ENCODE assay signal across 16 cellular contexts in genomic region chr2:7849027-7849426, GRCh38.
"Had no signal": no experiment of that assay in that cellular context is flagged by ENCODE, and none has a peak within 500 bp of the region (broad histone marks: within the 10 kb centered on the region; RNA-seq: fewer than 3 reads in every experiment).

No MANE protein-coding gene starts in this region.

- H3K27ac ChIP-seq: ascending aorta, gastrocnemius medialis, lower lobe of right lung had no signal

- H3K27ac Mint-ChIP-seq: activated B cell treated with CpG ODN at 0.5 μM for 24 hours; activated naive CD4-positive, alpha-beta T cell treated with anti-CD3 and anti-CD28 coated beads, Interleukin-2, amount 50 U/mL, for 24 hours; stimulated activated naive B cell treated with anti-CD40 and anti-IgM and Interleukin-4, amounts not matched to agents 10 μg/mL and 1 μg/mL and 100 μg/mL, for 72 hours had no signal

- H3K4me3 Mint-ChIP-seq: activated B cell treated with CpG ODN at 0.5 μM for 24 hours; activated naive CD4-positive, alpha-beta T cell treated with anti-CD3 and anti-CD28 coated beads, Interleukin-2, amount 50 U/mL, for 24 hours; stimulated activated naive B cell treated with anti-CD40 and anti-IgM and Interleukin-4, amounts not matched to agents 10 μg/mL and 1 μg/mL and 100 μg/mL, for 72 hours had no signal

- H3K4me1 ChIP-seq: ascending aorta, gastrocnemius medialis, lower lobe of right lung had no signal

- H3K4me3 ChIP-seq: ascending aorta, gastrocnemius medialis, lower lobe of right lung, thyroid gland had no signal

- ATAC-seq: gastrocnemius medialis; stimulated activated naive B cell treated with anti-CD40 and anti-IgM and Interleukin-4, amounts not matched to agents 10 μg/mL and 1 μg/mL and 100 μg/mL, for 72 hours had no signal

- H3K9me3 Mint-ChIP-seq: activated B cell treated with CpG ODN at 0.5 μM for 24 hours; activated naive CD4-positive, alpha-beta T cell treated with anti-CD3 and anti-CD28 coated beads, Interleukin-2, amount 50 U/mL, for 24 hours; stimulated activated naive B cell treated with anti-CD40 and anti-IgM and Interleukin-4, amounts not matched to agents 10 μg/mL and 1 μg/mL and 100 μg/mL, for 72 hours had no signal

- DNase-seq: activated B cell treated with CpG ODN at 0.5 μM for 24 hours; activated CD4-positive, alpha-beta T cell treated with anti-CD3 and anti-CD28 coated beads, Interleukin-2, amount 50 U/mL, for 1 hour; activated gamma-delta T cell; activated T-cell treated with anti-CD3 and anti-CD28 coated beads for 4 hours; cerebellar nuclear complex; cortex of kidney; erythroblast; gastrocnemius medialis; head of caudate nucleus; lower lobe of right lung; stimulated activated naive B cell treated with anti-CD40 and anti-IgM and Interleukin-4, amounts not matched to agents 10 μg/mL and 1 μg/mL and 100 μg/mL, for 72 hours; thyroid gland had no signal

- H3K4me1 Mint-ChIP-seq: activated B cell treated with CpG ODN at 0.5 μM for 24 hours; stimulated activated naive B cell treated with anti-CD40 and anti-IgM and Interleukin-4, amounts not matched to agents 10 μg/mL and 1 μg/mL and 100 μg/mL, for 72 hours had no signal

- H3K9me3 ChIP-seq: ascending aorta, gastrocnemius medialis, lower lobe of right lung, thyroid gland had no signal

- H3K27me3 Mint-ChIP-seq: activated naive CD4-positive, alpha-beta T cell treated with anti-CD3 and anti-CD28 coated beads, Interleukin-2, amount 50 U/mL, for 24 hours had no signal

- H3K36me3 ChIP-seq: ascending aorta, gastrocnemius medialis, lower lobe of right lung, thyroid gland had no signal

- H3K27me3 ChIP-seq: ascending aorta, gastrocnemius medialis, thyroid gland had no signal

- FAIRE-seq: endometrium, keratinocyte had no signal

- H3K36me3 Mint-ChIP-seq: activated naive CD4-positive, alpha-beta T cell treated with anti-CD3 and anti-CD28 coated beads, Interleukin-2, amount 50 U/mL, for 24 hours; stimulated activated naive B cell treated with anti-CD40 and anti-IgM and Interleukin-4, amounts not matched to agents 10 μg/mL and 1 μg/mL and 100 μg/mL, for 72 hours had no signal
